ENCODE assay signal across 18 cellular contexts in genomic region chr5:179588166-179588565, GRCh38.
"Had no signal": no experiment of that assay in that cellular context is flagged by ENCODE, and none has a peak within 500 bp of the region (broad histone marks: within the 10 kb centered on the region; RNA-seq: fewer than 3 reads in every experiment).

No MANE protein-coding gene starts in this region.

- H3K4me1 Mint-ChIP-seq: activated naive CD8-positive, alpha-beta T cell treated with anti-CD3 and anti-CD28 coated beads, Interleukin-2, amount 10 ng/mL, durations not matched to agents 7 days and 5 days; mesothelial cell of epicardium; nephron had no signal

- H3K4me2 ChIP-seq: hepatocyte had no signal

- H3K79me2 ChIP-seq: hepatocyte had no signal

- H3K9me3 Mint-ChIP-seq: activated naive CD8-positive, alpha-beta T cell treated with anti-CD3 and anti-CD28 coated beads, Interleukin-2, amount 10 ng/mL, durations not matched to agents 7 days and 5 days; activated T-helper 2 cell treated with anti-CD3 and anti-CD28 coated beads, Interferon-gamma antibody, Interleukin-2, Interleukin-4, amounts not matched to agents 10 μg/mL and 5 μg/mL and 100 μg/mL, durations not matched to agents 14 hours and 24 hours and 36 hours; mesothelial cell of epicardium; nephron had no signal

- H3K27ac Mint-ChIP-seq: activated naive CD8-positive, alpha-beta T cell treated with anti-CD3 and anti-CD28 coated beads, Interleukin-2, amount 10 ng/mL, durations not matched to agents 7 days and 5 days; activated T-helper 2 cell treated with anti-CD3 and anti-CD28 coated beads, Interferon-gamma antibody, Interleukin-2, Interleukin-4, amounts not matched to agents 10 μg/mL and 5 μg/mL and 100 μg/mL, durations not matched to agents 14 hours and 24 hours and 36 hours; mesothelial cell of epicardium; nephron had no signal

- H3K27me3 ChIP-seq: body of pancreas, foreskin keratinocyte, hepatocyte had no signal

- H3K4me3 ChIP-seq: body of pancreas, hepatocyte, lower lobe of right lung, prostate gland had no signal

- H2AFZ ChIP-seq: hepatocyte had no signal

- H3K9me3 ChIP-seq: body of pancreas, lower lobe of right lung, prostate gland had no signal

- DNase-seq: activated CD4-positive, alpha-beta T cell treated with anti-CD3 and anti-CD28 coated beads for 1 hour; activated naive CD4-positive, alpha-beta T cell treated with Interleukin-2 at 50 U/mL for 16 hours; activated naive CD8-positive, alpha-beta T cell treated with anti-CD3 and anti-CD28 coated beads, Interleukin-2, amount 10 ng/mL, durations not matched to agents 7 days and 5 days; activated T-cell treated with anti-CD3 and anti-CD28 coated beads for 4 hours; body of pancreas; foreskin keratinocyte; lower lobe of right lung; right cardiac atrium; small intestine; stimulated activated CD4-positive, alpha-beta T cell treated with anti-CD3 and anti-CD28 coated beads, Interleukin-4, amount 100 ng/mL, for 1 hour; T-helper 2 cell; WERI-Rb-1 had no signal

- H3K27ac ChIP-seq: body of pancreas, epithelial cell of prostate, foreskin keratinocyte, hepatocyte, lower lobe of right lung, prostate gland, WERI-Rb-1 had no signal

- H3K27me3 Mint-ChIP-seq: activated naive CD8-positive, alpha-beta T cell treated with anti-CD3 and anti-CD28 coated beads, Interleukin-2, amount 10 ng/mL, durations not matched to agents 7 days and 5 days had no signal

- ATAC-seq: body of pancreas, foreskin keratinocyte, lower lobe of right lung, right cardiac atrium had no signal

- H3K4me1 ChIP-seq: body of pancreas, foreskin keratinocyte, lower lobe of right lung, prostate gland had no signal

- H3K4me3 Mint-ChIP-seq: activated naive CD8-positive, alpha-beta T cell treated with anti-CD3 and anti-CD28 coated beads, Interleukin-2, amount 10 ng/mL, durations not matched to agents 7 days and 5 days; mesothelial cell of epicardium; nephron had no signal
